ENCODE assay signal across 7 cellular contexts in the genomic region with DNA sequence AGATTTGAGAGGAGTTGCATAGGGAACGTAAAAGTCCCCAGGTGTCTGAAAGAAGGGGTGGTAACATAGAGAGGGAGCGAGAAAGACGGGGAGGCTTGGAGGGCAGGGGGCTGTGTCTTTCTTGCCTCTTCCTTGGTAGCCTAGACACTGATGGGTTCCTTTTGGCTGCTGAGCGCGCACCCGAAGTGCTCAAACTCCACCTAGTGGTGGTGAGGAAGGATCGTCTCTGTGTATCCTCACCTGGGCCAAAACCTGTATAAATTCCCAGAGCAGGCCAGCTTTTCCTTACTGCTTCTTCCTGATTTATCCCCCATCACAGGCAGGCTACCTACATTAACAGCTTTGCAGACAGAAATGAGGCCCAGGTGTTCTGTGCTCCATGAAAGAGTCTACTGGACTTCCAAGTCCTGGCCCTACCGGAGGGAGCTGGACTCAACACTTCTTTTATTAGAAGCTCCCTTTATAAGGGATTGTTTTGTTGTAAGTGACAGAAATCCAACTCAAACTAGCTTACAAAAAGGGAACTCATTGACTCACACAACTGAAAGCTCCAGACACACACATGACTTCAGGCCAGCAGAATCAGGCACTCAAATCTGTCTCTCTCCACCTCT. TPM values are rescaled to one million over a fixed set of nuclear protein-coding genes. Genes with fewer than 3 reads are reported as not detected.
DNase-seq lines count a peak whose midpoint lies in the region; TF ChIP-seq lines count a peak whose summit lies in the region.

No MANE protein-coding gene starts in this region.

- DNase-seq in Kasumi-1 (lab: John Stamatoyannopoulos, UW) (peak; percentile 47 to 51), SJCRH30 (peak; percentile 37 to 71), glomerular visceral epithelial cell (ENCODE audit: extremely low spot score) (peak; percentile 77), pons (ENCODE audit: low spot score) (peak; percentile 76), uterus (peak; percentile 48 to 49)
- peak; percentile 67 for DNase-seq in activated naive CD4-positive, alpha-beta T cell treated with anti-CD3 and anti-CD28 coated beads for 36 hours

- peak; percentile 88 for TF ChIP-seq CTCF in GM12875 (IDR thresholded peaks at IDR 0.05; ENCODE audit: borderline replicate concordance, insufficient read depth, low read depth, low read length)
- peak; percentile 74 to 90 (median 82) for TF ChIP-seq CTCF in uterus (IDR thresholded peaks at IDR 0.05)

- CTCF ChIA-PET in activated naive CD4-positive, alpha-beta T cell treated with anti-CD3 and anti-CD28 coated beads for 36 hours (lab: Charles Lee) = interaction anchor here (0.5 to 2.1 kb wide), 35 partner anchors 12 to 240 kb away, joined by 3 to 17 read pairs (median 4); partner anchors contain the start of genes BORCS6, CTC1, HES7 and RANGRF

- no peak overlapping the region for H3K27ac Mint-ChIP-seq in activated naive CD4-positive, alpha-beta T cell treated with anti-CD3 and anti-CD28 coated beads for 36 hours

- H3K4me1 ChIP-seq in SJCRH30 (peaks cover 2% of the 10 kb centered on the region; the same call in 1 of the 2 replicates), uterus (no peaks in the 10 kb centered on the region)

- peaks cover 7% of the 10 kb centered on the region for H3K4me1 Mint-ChIP-seq in activated naive CD4-positive, alpha-beta T cell treated with anti-CD3 and anti-CD28 coated beads for 36 hours (ENCODE audit: low read depth)

- no peaks in the 10 kb centered on the region for H3K27me3 ChIP-seq in SJCRH30
- H3K27me3 ChIP-seq in uterus = no peaks in the 10 kb centered on the region

- H3K36me3 ChIP-seq in SJCRH30 (no peaks in the 10 kb centered on the region), uterus (no peaks in the 10 kb centered on the region)

- TF ChIP-seq POLR2A in uterus (IDR thresholded peaks at IDR 0.05) = no peak

- no peak overlapping the region for H3K27ac ChIP-seq in SJCRH30
- H3K27ac ChIP-seq in uterus = no peak overlapping the region

- H3K9me3 Mint-ChIP-seq in activated naive CD4-positive, alpha-beta T cell treated with anti-CD3 and anti-CD28 coated beads for 36 hours = no peaks in the 10 kb centered on the region

- H3K4me3 ChIP-seq in GM12875 (ENCODE audit: low read depth, low read length) (no peak overlapping the region), SJCRH30 (no peak overlapping the region), uterus (no peak overlapping the region)

- no peaks in the 10 kb centered on the region for H3K27me3 Mint-ChIP-seq in activated naive CD4-positive, alpha-beta T cell treated with anti-CD3 and anti-CD28 coated beads for 36 hours (ENCODE audit: low read depth)

- intact Hi-C loops in activated naive CD4-positive, alpha-beta T cell treated with anti-CD3 and anti-CD28 coated beads for 36 hours (cut with micrococcal nuclease) = loop anchor here (1.0 to 5.0 kb wide), 8 partner anchors 51 to 240 kb away; partner anchors contain the start of gene PFAS
- intact Hi-C loops in uterus (cut with DNase I; ENCODE audit: low total_unique reads) = loop anchor here (10.0 kb wide), 1 partner anchor 226 kb away; no protein-coding TSS in a partner anchor

- H3K9me3 ChIP-seq in SJCRH30 (replicated peaks) (no peaks in the 10 kb centered on the region), uterus (no peaks in the 10 kb centered on the region)

- no peaks in the 10 kb centered on the region for H3K36me3 Mint-ChIP-seq in activated naive CD4-positive, alpha-beta T cell treated with anti-CD3 and anti-CD28 coated beads for 36 hours (ENCODE audit: low read depth)

- no peak overlapping the region for H3K4me3 Mint-ChIP-seq in activated naive CD4-positive, alpha-beta T cell treated with anti-CD3 and anti-CD28 coated beads for 36 hours

RNA-seq across cellular contexts. Expression of gene SLC25A35, which starts 5.5 kb away (rescaled TPM):
- 1.0 and 1.6 TPM in 2 replicates for total RNA-seq in SJCRH30 (2014; rRNA removed; shearing (Covaris generic))
- 1 to 10 TPM; 2.3 to 3.2 TPM for total RNA-seq in activated naive CD4-positive, alpha-beta T cell treated with anti-CD3 and anti-CD28 coated beads for 36 hours
- 1 to 10 TPM in 2 of 4 donors, under 1 TPM in 2; 0.29 to 3.4 (median 0.95) TPM for total RNA-seq in uterus

RNA-seq across cellular contexts. Expression of gene ARHGEF15, which starts 9.3 kb away (rescaled TPM):
- total RNA-seq in SJCRH30 (2014; rRNA removed; shearing (Covaris generic)) = 0.71 and 1.8 TPM in 2 replicates
- not detected for total RNA-seq in activated naive CD4-positive, alpha-beta T cell treated with anti-CD3 and anti-CD28 coated beads for 36 hours
- total RNA-seq in uterus = 10 to 100 TPM in 1 of 4 donors, 1 to 10 TPM in 3; 1.0 to 35.5 (median 4.8) TPM

RNA-seq across cellular contexts. Expression of gene RANGRF, which starts 12.3 kb away (rescaled TPM):
- 17.9 and 19.2 TPM in 2 replicates for total RNA-seq in SJCRH30 (2014; rRNA removed; shearing (Covaris generic))
- 10 to 100 TPM; 36.9 to 39.1 TPM for total RNA-seq in activated naive CD4-positive, alpha-beta T cell treated with anti-CD3 and anti-CD28 coated beads for 36 hours
- total RNA-seq in uterus = 10 to 100 TPM in 2 of 4 donors, 1 to 10 TPM in 2; 5.1 to 39.6 (median 16.4) TPM

RNA-seq across cellular contexts. Expression of gene ODF4, which starts 38.9 kb away (rescaled TPM):
- not detected in 2 replicates for total RNA-seq in SJCRH30 (2014; rRNA removed; shearing (Covaris generic))
- not detected for total RNA-seq in activated naive CD4-positive, alpha-beta T cell treated with anti-CD3 and anti-CD28 coated beads for 36 hours
- total RNA-seq in uterus = not detected

RNA-seq across cellular contexts. Expression of gene PFAS, which starts 51.6 kb away (rescaled TPM):
- 55.8 and 64.6 TPM in 2 replicates for total RNA-seq in SJCRH30 (2014; rRNA removed; shearing (Covaris generic))
- 100 to 1,000 TPM; 106 to 110 TPM for total RNA-seq in activated naive CD4-positive, alpha-beta T cell treated with anti-CD3 and anti-CD28 coated beads for 36 hours
- 10 to 100 TPM; 13.6 to 54.0 (median 40.0) TPM for total RNA-seq in uterus
